1 cellular context compared by ENCODE assay signal in the genomic region with DNA sequence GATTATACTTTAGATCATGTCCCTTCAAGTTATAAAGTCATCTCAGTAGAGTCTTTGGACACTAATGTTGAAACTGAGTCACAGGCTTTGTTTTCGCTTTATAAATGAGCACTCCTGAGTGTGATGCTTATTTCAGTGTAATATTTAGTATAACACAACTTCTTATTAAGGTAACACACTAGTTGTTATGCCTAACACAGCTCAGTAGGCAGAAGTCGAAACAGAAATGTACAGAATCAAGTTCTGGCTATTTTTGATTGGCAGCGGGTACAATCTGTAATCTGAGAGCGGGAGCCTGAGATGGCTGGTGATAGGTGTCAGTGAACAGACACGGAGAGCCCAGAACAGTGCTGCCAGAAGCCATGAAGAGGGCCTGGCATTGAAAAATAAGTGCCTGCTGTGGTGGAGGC.
TF ChIP-seq lines count a peak whose summit lies in the region.

No MANE protein-coding gene starts in this region.

TF ChIP-seq in GM12878, 131 proteins besides CTCF, POLR2A, EP300 and RAD21 (continued from another document):
- TF ChIP-seq, protein P1, sequence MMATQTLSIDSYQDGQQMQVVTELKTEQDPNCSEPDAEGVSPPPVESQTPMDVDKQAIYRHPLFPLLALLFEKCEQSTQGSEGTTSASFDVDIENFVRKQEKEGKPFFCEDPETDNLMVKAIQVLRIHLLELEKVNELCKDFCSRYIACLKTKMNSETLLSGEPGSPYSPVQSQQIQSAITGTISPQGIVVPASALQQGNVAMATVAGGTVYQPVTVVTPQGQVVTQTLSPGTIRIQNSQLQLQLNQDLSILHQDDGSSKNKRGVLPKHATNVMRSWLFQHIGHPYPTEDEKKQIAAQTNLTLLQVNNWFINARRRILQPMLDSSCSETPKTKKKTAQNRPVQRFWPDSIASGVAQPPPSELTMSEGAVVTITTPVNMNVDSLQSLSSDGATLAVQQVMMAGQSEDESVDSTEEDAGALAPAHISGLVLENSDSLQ (IDR thresholded peaks at IDR 0.05), result peak; percentile 39; the same call in 1 of the 2 replicates
- no peak for TF ChIP-seq NFXL1 (IDR thresholded peaks at IDR 0.05; ENCODE audit: borderline replicate concordance)
- TF ChIP-seq, protein P2, sequence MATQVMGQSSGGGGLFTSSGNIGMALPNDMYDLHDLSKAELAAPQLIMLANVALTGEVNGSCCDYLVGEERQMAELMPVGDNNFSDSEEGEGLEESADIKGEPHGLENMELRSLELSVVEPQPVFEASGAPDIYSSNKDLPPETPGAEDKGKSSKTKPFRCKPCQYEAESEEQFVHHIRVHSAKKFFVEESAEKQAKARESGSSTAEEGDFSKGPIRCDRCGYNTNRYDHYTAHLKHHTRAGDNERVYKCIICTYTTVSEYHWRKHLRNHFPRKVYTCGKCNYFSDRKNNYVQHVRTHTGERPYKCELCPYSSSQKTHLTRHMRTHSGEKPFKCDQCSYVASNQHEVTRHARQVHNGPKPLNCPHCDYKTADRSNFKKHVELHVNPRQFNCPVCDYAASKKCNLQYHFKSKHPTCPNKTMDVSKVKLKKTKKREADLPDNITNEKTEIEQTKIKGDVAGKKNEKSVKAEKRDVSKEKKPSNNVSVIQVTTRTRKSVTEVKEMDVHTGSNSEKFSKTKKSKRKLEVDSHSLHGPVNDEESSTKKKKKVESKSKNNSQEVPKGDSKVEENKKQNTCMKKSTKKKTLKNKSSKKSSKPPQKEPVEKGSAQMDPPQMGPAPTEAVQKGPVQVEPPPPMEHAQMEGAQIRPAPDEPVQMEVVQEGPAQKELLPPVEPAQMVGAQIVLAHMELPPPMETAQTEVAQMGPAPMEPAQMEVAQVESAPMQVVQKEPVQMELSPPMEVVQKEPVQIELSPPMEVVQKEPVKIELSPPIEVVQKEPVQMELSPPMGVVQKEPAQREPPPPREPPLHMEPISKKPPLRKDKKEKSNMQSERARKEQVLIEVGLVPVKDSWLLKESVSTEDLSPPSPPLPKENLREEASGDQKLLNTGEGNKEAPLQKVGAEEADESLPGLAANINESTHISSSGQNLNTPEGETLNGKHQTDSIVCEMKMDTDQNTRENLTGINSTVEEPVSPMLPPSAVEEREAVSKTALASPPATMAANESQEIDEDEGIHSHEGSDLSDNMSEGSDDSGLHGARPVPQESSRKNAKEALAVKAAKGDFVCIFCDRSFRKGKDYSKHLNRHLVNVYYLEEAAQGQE (IDR thresholded peaks at IDR 0.05; ENCODE audit: low read depth, low read length), result no peak
- no peak for TF ChIP-seq GABPA (IDR thresholded peaks at IDR 0.05; ENCODE audit: low read depth)
- TF ChIP-seq, protein P3, sequence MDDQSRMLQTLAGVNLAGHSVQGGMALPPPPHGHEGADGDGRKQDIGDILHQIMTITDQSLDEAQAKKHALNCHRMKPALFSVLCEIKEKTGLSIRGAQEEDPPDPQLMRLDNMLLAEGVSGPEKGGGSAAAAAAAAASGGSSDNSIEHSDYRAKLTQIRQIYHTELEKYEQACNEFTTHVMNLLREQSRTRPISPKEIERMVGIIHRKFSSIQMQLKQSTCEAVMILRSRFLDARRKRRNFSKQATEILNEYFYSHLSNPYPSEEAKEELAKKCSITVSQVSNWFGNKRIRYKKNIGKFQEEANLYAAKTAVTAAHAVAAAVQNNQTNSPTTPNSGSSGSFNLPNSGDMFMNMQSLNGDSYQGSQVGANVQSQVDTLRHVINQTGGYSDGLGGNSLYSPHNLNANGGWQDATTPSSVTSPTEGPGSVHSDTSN (IDR thresholded peaks at IDR 0.05; ENCODE audit: insufficient replicate concordance, low read depth, low read length), result peak; percentile 41
- peak; percentile 77 for TF ChIP-seq JUNB (IDR thresholded peaks at IDR 0.05)
